29 cellular contexts compared by ENCODE assay signal in genomic region chr6:99297006-99297405, GRCh38. TPM values are rescaled to one million over a fixed set of nuclear protein-coding genes. Genes with fewer than 3 reads are reported as not detected.
"Had no signal": no experiment of that assay in that cellular context is flagged by ENCODE, and none has a peak within 500 bp of the region (broad histone marks: within the 10 kb centered on the region; RNA-seq: fewer than 3 reads in every experiment).

No MANE protein-coding gene starts in this region.

- DNase-seq: hypothalamus; immature natural killer cell; kidney; left colon; left lung; lower lobe of right lung; mammary epithelial cell; mesenchymal stem cell; naive thymus-derived CD8-positive, alpha-beta T cell; occipital lobe; right lobe of liver; stimulated activated CD4-positive, alpha-beta T cell treated with anti-CD3 and anti-CD28 coated beads, Interleukin-12 subunit alpha, Interleukin-12 subunit beta, amount 100 ng/mL, for 4 hours; stimulated activated CD4-positive, alpha-beta T cell treated with anti-CD3 and anti-CD28 coated beads, Interleukin-15, amount 100 ng/mL, for 24 hours; stimulated activated CD4-positive, alpha-beta T cell treated with anti-CD3 and anti-CD28 coated beads, Interleukin-2, amount 100 ng/mL, for 24 hours; stimulated activated CD4-positive, alpha-beta T cell treated with anti-CD3 and anti-CD28 coated beads, Interleukin-4, amount 100 ng/mL, for 1 hour; stimulated activated naive CD4-positive, alpha-beta T cell; stomach; testis; thyroid gland; transverse colon; upper lobe of left lung had no signal

- H3K9me3 ChIP-seq: left lung, lower lobe of right lung, neutrophil, right atrium auricular region, right lobe of liver, stomach, testis, thyroid gland, transverse colon, upper lobe of left lung, vagina had no signal

- H3K4me3 Mint-ChIP-seq: immature natural killer cell; naive thymus-derived CD8-positive, alpha-beta T cell; nephron; neural crest cell had no signal

- H3K27me3 Mint-ChIP-seq: progenitor cell of endocrine pancreas had no signal

- H3K4me3 ChIP-seq: left lung, lower lobe of right lung, right atrium auricular region, right lobe of liver, skin epidermis, stomach, testis, thyroid gland, transverse colon, upper lobe of left lung, vagina had no signal

- H3K36me3 Mint-ChIP-seq: immature natural killer cell; naive thymus-derived CD8-positive, alpha-beta T cell had no signal

- H3K4me1 ChIP-seq: left lung, lower lobe of right lung, parathyroid adenoma, right atrium auricular region, right lobe of liver, stomach, testis, transverse colon, upper lobe of left lung, vagina had no signal

- ATAC-seq: left colon; left lung; lower lobe of right lung; naive thymus-derived CD8-positive, alpha-beta T cell had no signal

- H3K27ac Mint-ChIP-seq: immature natural killer cell; naive thymus-derived CD8-positive, alpha-beta T cell; nephron; progenitor cell of endocrine pancreas had no signal

- H3K27me3 ChIP-seq: left lung, right atrium auricular region, right lobe of liver, stomach, testis, thyroid gland, transverse colon, upper lobe of left lung, vagina had no signal

- H3K36me3 ChIP-seq: left lung, lower lobe of right lung, neutrophil, right atrium auricular region, right lobe of liver, stomach, thyroid gland, transverse colon, upper lobe of left lung, vagina had no signal

- H3K27ac ChIP-seq: left lung, lower lobe of right lung, neutrophil, parathyroid adenoma, right atrium auricular region, right lobe of liver, skin epidermis, stomach, testis, thyroid gland, transverse colon, upper lobe of left lung, vagina had no signal

- H3K9me3 Mint-ChIP-seq: naive thymus-derived CD8-positive, alpha-beta T cell; nephron; neural crest cell had no signal

- H3K4me1 Mint-ChIP-seq: immature natural killer cell; naive thymus-derived CD8-positive, alpha-beta T cell; nephron had no signal

RNA-seq across cellular contexts. Expression of gene FAXC, which starts 52.5 kb away (rescaled TPM):
- total RNA-seq: naive thymus-derived CD8-positive, alpha-beta T cell; right lobe of liver had no signal
